Comparison of ENCODE assay signal across 15 cellular contexts in the genomic region with DNA sequence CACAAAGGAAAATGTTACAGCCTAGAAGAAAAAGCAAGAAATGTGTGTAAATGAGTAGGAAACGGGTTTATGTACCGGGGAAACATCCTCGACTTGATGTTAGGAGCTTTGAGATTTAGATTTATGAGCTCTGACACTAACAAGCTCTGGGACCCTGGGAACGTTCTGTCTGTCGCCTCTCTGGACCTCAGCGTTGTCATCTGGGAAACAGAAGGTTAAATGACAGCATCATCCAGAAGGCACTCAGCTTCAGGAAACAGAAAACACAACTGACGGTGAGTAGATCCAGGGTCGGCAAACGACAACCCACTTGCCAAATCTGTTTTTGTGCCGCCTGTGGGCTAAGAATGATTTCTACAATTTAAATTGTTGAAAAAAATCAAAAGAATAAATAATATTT. TPM values are rescaled to one million over a fixed set of nuclear protein-coding genes. Genes with fewer than 3 reads are reported as not detected.
DNase-seq lines count a peak whose midpoint lies in the region; ATAC-seq and TF ChIP-seq lines count a peak whose summit lies in the region.
"Had no signal": no experiment of that assay in that cellular context is flagged by ENCODE, and none has a peak within 500 bp of the region (broad histone marks: within the 10 kb centered on the region; RNA-seq: fewer than 3 reads in every experiment).

No MANE protein-coding gene starts in this region.

- H3K4me3 ChIP-seq in HCT116 (replicated peaks in 1 of 2; ENCODE audit: low read depth in 1 of 2, low read length in 2 of 2) (no peak overlapping the region), Peyer's patch (no peak overlapping the region), smooth muscle cell (peak overlapping the region; percentile 42)
- no peak overlapping the region for H3K4me3 ChIP-seq in CD8-positive, alpha-beta T cell (ENCODE audit: low read depth, low read length)
- H3K4me3 ChIP-seq: GM12878, skin epidermis had no signal

- in situ Hi-C loops in G401 (cut with HindIII; ENCODE audit: low sequenced_read_pairs) = loop anchor here (25.0 kb wide), 1 partner anchor 221 kb away; no protein-coding TSS in a partner anchor

- H3F3A ChIP-seq in smooth muscle cell (ENCODE audit: low read depth) = peaks cover 3% of the 10 kb centered on the region

- H3K27ac ChIP-seq in HCT116 (ENCODE audit: low read depth, low read length) (no peak overlapping the region), Peyer's patch (peak overlapping the region in 3 of 4 donors; percentile 3 to 66 (median 55)), smooth muscle cell (ENCODE audit: low read depth) (peak overlapping the region; percentile 79)
- no peak overlapping the region for H3K27ac ChIP-seq in CD8-positive, alpha-beta T cell (ENCODE audit: low read depth, low read length)
- H3K27ac ChIP-seq: skin epidermis had no signal

- H3K27ac Mint-ChIP-seq in CD8-positive, alpha-beta T cell = no peak overlapping the region
- H3K27ac Mint-ChIP-seq: activated CD8-positive, alpha-beta T cell treated with anti-CD3 and anti-CD28 coated beads for 36 hours; activated naive CD4-positive, alpha-beta T cell treated with anti-CD3 and anti-CD28 coated beads, Interleukin-2, amount 50 U/mL, for 24 hours; dendritic cell treated with granulocyte-macrophage colony-stimulating factor and Interleukin-4, amounts not matched to agents 40 ng/mL and 50 ng/mL, for 4 days had no signal

- no peak for TF ChIP-seq RAD21 in HCT116 (IDR thresholded peaks at IDR 0.05; ENCODE audit: low read depth)

- ATAC-seq in HCT116 (no peak), left cardiac atrium (peak; percentile 51 to 55), HG03432 (IDR thresholded peaks at IDR 0.05; ENCODE audit: unreplicated experiment) (no peak)
- no peak for ATAC-seq in CD8-positive, alpha-beta T cell

- H3K4me3 Mint-ChIP-seq in CD8-positive, alpha-beta T cell = no peak overlapping the region
- H3K4me3 Mint-ChIP-seq: activated CD8-positive, alpha-beta T cell treated with anti-CD3 and anti-CD28 coated beads for 36 hours; activated naive CD4-positive, alpha-beta T cell treated with anti-CD3 and anti-CD28 coated beads, Interleukin-2, amount 50 U/mL, for 24 hours; dendritic cell treated with granulocyte-macrophage colony-stimulating factor and Interleukin-4, amounts not matched to agents 40 ng/mL and 50 ng/mL, for 4 days had no signal

- H3K36me3 Mint-ChIP-seq in CD8-positive, alpha-beta T cell = no peaks in the 10 kb centered on the region
- H3K36me3 Mint-ChIP-seq: activated naive CD4-positive, alpha-beta T cell treated with anti-CD3 and anti-CD28 coated beads, Interleukin-2, amount 50 U/mL, for 24 hours; mesothelial cell of epicardium had no signal

- H3K4me1 ChIP-seq in HCT116 (ENCODE audit: control insufficient read depth in 1 of 2, insufficient read depth in 2 of 2, low read length in 2 of 2) (peaks cover 6 to 16% of the 10 kb centered on the region in 2 experiments; a peak in 3 of 4 replicates), Peyer's patch (no peaks in the 10 kb centered on the region), smooth muscle cell (ENCODE audit: low read depth) (no peaks in the 10 kb centered on the region)
- no peaks in the 10 kb centered on the region for H3K4me1 ChIP-seq in CD8-positive, alpha-beta T cell (ENCODE audit: insufficient read depth, low read length)

- H3K27me3 Mint-ChIP-seq in CD8-positive, alpha-beta T cell (ENCODE audit: low read depth) = peaks cover 23% of the 10 kb centered on the region

- H4K20me1 ChIP-seq in HCT116 (ENCODE audit: insufficient read depth) (no peaks in the 10 kb centered on the region), smooth muscle cell (ENCODE audit: low read depth) (no peaks in the 10 kb centered on the region)

- no peaks in the 10 kb centered on the region for H3K27me3 ChIP-seq in HCT116 (ENCODE audit: insufficient read depth, low read length)
- H3K27me3 ChIP-seq in Peyer's patch = no peaks in the 10 kb centered on the region
- H3K27me3 ChIP-seq in smooth muscle cell (ENCODE audit: low read depth) = peaks cover 7% of the 10 kb centered on the region
- H3K27me3 ChIP-seq in CD8-positive, alpha-beta T cell (ENCODE audit: insufficient read depth, low read length) = no peaks in the 10 kb centered on the region

- H3K9me3 ChIP-seq in HCT116 (ENCODE audit: control insufficient read depth in 1 of 2, insufficient read depth in 1 of 2, low read depth in 1 of 2, low read length in 2 of 2) = no peaks in the 10 kb centered on the region
- H3K9me3 ChIP-seq in Peyer's patch = no peaks in the 10 kb centered on the region
- H3K9me3 ChIP-seq in smooth muscle cell (replicated peaks; ENCODE audit: low read depth) = no peaks in the 10 kb centered on the region
- no peaks in the 10 kb centered on the region for H3K9me3 ChIP-seq in CD8-positive, alpha-beta T cell (ENCODE audit: low read length)

- TF ChIP-seq CTCF in HCT116 (IDR thresholded peaks at IDR 0.05 in 2 of 3, conservative IDR thresholded peaks at IDR 0.05 in 1 of 3; ENCODE audit: borderline replicate concordance in 1 of 3, insufficient read depth in 1 of 3, low read depth in 2 of 3, low read length in 2 of 3) (no peak), Peyer's patch (IDR thresholded peaks at IDR 0.05) (peak in 1 of 6 experiments; percentile 2), smooth muscle cell (IDR thresholded peaks at IDR 0.05; ENCODE audit: borderline replicate concordance, insufficient read depth, poor library complexity, severe bottlenecking) (no peak)
- TF ChIP-seq CTCF in CD8-positive, alpha-beta T cell (IDR thresholded peaks at IDR 0.05) = no peak

- H3K9me3 Mint-ChIP-seq in CD8-positive, alpha-beta T cell = no peaks in the 10 kb centered on the region
- H3K9me3 Mint-ChIP-seq: activated CD8-positive, alpha-beta T cell treated with anti-CD3 and anti-CD28 coated beads for 36 hours; activated naive CD4-positive, alpha-beta T cell treated with anti-CD3 and anti-CD28 coated beads, Interleukin-2, amount 50 U/mL, for 24 hours; dendritic cell treated with granulocyte-macrophage colony-stimulating factor and Interleukin-4, amounts not matched to agents 40 ng/mL and 50 ng/mL, for 4 days; mesothelial cell of epicardium had no signal

- H3K79me2 ChIP-seq in HCT116 (ENCODE audit: insufficient read depth, low read length) (no peaks in the 10 kb centered on the region), smooth muscle cell (ENCODE audit: low read depth) (no peaks in the 10 kb centered on the region)

- BruUV-seq in HCT116 (replicated peaks; lab: Mats Ljungman, UMichigan) = no TSS peak

- 15% methylated on average over 10 of the region's 10 CpGs for WGBS in smooth muscle cell (ENCODE audit: low lambda C conversion rate)

- H3K9ac ChIP-seq in HCT116 (ENCODE audit: low read length) = no peak overlapping the region
- peak overlapping the region; percentile 29 for H3K9ac ChIP-seq in smooth muscle cell (ENCODE audit: low read depth)

- CTCF ChIA-PET in HCT116 (lab: Charles Lee) = interaction anchor here (1.0 to 3.9 kb wide), 7 partner anchors 8 to 439 kb away, joined by 3 to 27 read pairs (median 5); no protein-coding TSS in a partner anchor
- CTCF ChIA-PET in CD8-positive, alpha-beta T cell (lab: Charles Lee) = interaction anchor here (0.7 to 22.4 kb wide), 16 partner anchors 8 to 422 kb away, joined by 3 to 425 read pairs (median 3); no protein-coding TSS in a partner anchor

- RAD21 ChIA-PET in HCT116 (lab: Charles Lee; ENCODE audit: low non-redundant PET in 1 of 2, low total read pairs in 2 of 2, uncharacterized antibody in 2 of 2, unreplicated experiment in 2 of 2) = no interaction called here

- TF ChIP-seq POLR2A in HCT116 (IDR thresholded peaks at IDR 0.05; ENCODE audit: borderline replicate concordance, extremely low read depth, insufficient read depth, insufficient read length) (no peak), Peyer's patch (IDR thresholded peaks at IDR 0.05) (no peak)

- no peaks in the 10 kb centered on the region for H3K4me1 Mint-ChIP-seq in CD8-positive, alpha-beta T cell (ENCODE audit: low read depth)
- H3K4me1 Mint-ChIP-seq: activated naive CD4-positive, alpha-beta T cell treated with anti-CD3 and anti-CD28 coated beads, Interleukin-2, amount 50 U/mL, for 24 hours; mesothelial cell of epicardium had no signal

- intact Hi-C loops in HCT116 (cut with micrococcal nuclease) (loop anchor here (5.0 kb wide), 1 partner anchor 81 kb away; no protein-coding TSS in a partner anchor), left cardiac atrium (cut with DNase I) (loop anchor here in 1 of 2 donors (5.0 kb wide), 1 partner anchor 226 kb away; no protein-coding TSS in a partner anchor)
- intact Hi-C loops in CD8-positive, alpha-beta T cell (cut with DNase I, micrococcal nuclease) = loop anchor here in 1 of 2 experiments (2.0 kb wide), 1 partner anchor 396 kb away; no protein-coding TSS in a partner anchor

- H3K9me2 ChIP-seq in HCT116 (ENCODE audit: insufficient read depth) = no peaks in the 10 kb centered on the region

- H3K36me3 ChIP-seq in HCT116 (ENCODE audit: control insufficient read depth in 1 of 2, insufficient read depth in 2 of 2, low read length in 2 of 2) (no peaks in the 10 kb centered on the region), Peyer's patch (no peaks in the 10 kb centered on the region), smooth muscle cell (ENCODE audit: low read depth) (no peaks in the 10 kb centered on the region)
- H3K36me3 ChIP-seq in CD8-positive, alpha-beta T cell (ENCODE audit: insufficient read depth, low read length) = no peaks in the 10 kb centered on the region

- peak overlapping the region; percentile 48; the same call in 1 of the 2 replicates for H3K4me2 ChIP-seq in HCT116 (ENCODE audit: low read length)
- peak overlapping the region; percentile 87 for H3K4me2 ChIP-seq in smooth muscle cell

- DNase-seq in HCT116 (ENCODE audit: low read depth, low spot score) = no peak
- no peak for DNase-seq in Peyer's patch
- DNase-seq in left cardiac atrium = no peak
- no peak for DNase-seq in smooth muscle cell (lab: John Stamatoyannopoulos, UW; ENCODE audit: unreplicated experiment)
- DNase-seq in superior temporal gyrus (ENCODE audit: extremely low spot score) = no peak
- DNase-seq in G401 (ENCODE audit: low spot score) = no peak
- DNase-seq in CD8-positive, alpha-beta T cell = no peak

- H2AFZ ChIP-seq in HCT116 (ENCODE audit: low read depth, low read length, poor library complexity, severe bottlenecking) = peak overlapping the region; percentile 92
- H2AFZ ChIP-seq in smooth muscle cell (ENCODE audit: low read depth) = peak overlapping the region; percentile 90

- POLR2A ChIA-PET in HCT116 (lab: Charles Lee) = no interaction called here
- POLR2A ChIA-PET in CD8-positive, alpha-beta T cell (lab: Charles Lee) = no interaction called here

TF ChIP-seq in HCT116, 20 proteins besides CTCF, POLR2A, EP300 and RAD21 (continues in another document):
- TF ChIP-seq CEBPB (IDR thresholded peaks at IDR 0.05; ENCODE audit: low read depth) (no peak), SRF (IDR thresholded peaks at IDR 0.05; ENCODE audit: low read depth) (no peak), EZH2 (IDR thresholded peaks at IDR 0.05) (no peak), EGR1 (IDR thresholded peaks at IDR 0.05; ENCODE audit: low read depth) (no peak)

RNA-seq across cellular contexts. Expression of a gene that starts 46.9 kb away (rescaled TPM):
- total RNA-seq in HCT116 (2021; ENCODE audit: unreplicated experiment) (1.4 TPM), Peyer's patch (10 to 100 TPM; 15.4 to 41.3 (median 25.2) TPM), left cardiac atrium (10 to 100 TPM in 1 of 2 donors, 1 to 10 TPM in 1; 9.0 to 12.1 TPM), smooth muscle cell (0.76 and 1.3 TPM in 2 replicates)
- polyA plus RNA-seq in HCT116 (2012) = 1.2 and 1.4 TPM in 2 replicates
- 0.24 and 0.47 TPM in 2 replicates for polyA plus RNA-seq in smooth muscle cell
- not detected in 2 replicates for total RNA-seq in G401 (2014; rRNA removed; shearing (Covaris generic))
- not detected for total RNA-seq in CD8-positive, alpha-beta T cell
- total RNA-seq: activated CD8-positive, alpha-beta T cell treated with anti-CD3 and anti-CD28 coated beads for 36 hours; GM12878; LHCN-M2 had no signal
- polyA plus RNA-seq: GM12878 had no signal

Comparison
In these comparisons a context has a peak if more than half of its experiments do, and no peak if none do; other contexts are left out.
1. ATAC-seq: peak in left cardiac atrium (2 of 2); none in HCT116 (single experiment), HG03432 (single experiment) and CD8-positive, alpha-beta T cell (single experiment).
2. H3K27ac ChIP-seq: peak in Peyer's patch (3 of 4) and smooth muscle cell (single experiment); none in HCT116 (single experiment) and CD8-positive, alpha-beta T cell (single experiment).